In genomic region chr1:48059289-48059688, GRCh38 we compare ENCODE assay signal across 37 cellular contexts.
"Had no signal": no experiment of that assay in that cellular context is flagged by ENCODE, and none has a peak within 500 bp of the region (broad histone marks: within the 10 kb centered on the region; RNA-seq: fewer than 3 reads in every experiment).

No MANE protein-coding gene starts in this region.

- H3K27me3 Mint-ChIP-seq: activated naive CD4-positive, alpha-beta T cell treated with anti-CD3 and anti-CD28 coated beads, Interleukin-2, amount 50 U/mL, for 24 hours had no signal

- H3K4me1 ChIP-seq: adrenal gland had no signal

- H3K4me1 Mint-ChIP-seq: activated naive CD4-positive, alpha-beta T cell treated with anti-CD3 and anti-CD28 coated beads, Interleukin-2, amount 10 ng/mL, durations not matched to agents 7 days and 5 days; activated naive CD4-positive, alpha-beta T cell treated with anti-CD3 and anti-CD28 coated beads, Interleukin-2, amount 50 U/mL, for 24 hours; activated naive CD8-positive, alpha-beta T cell treated with anti-CD3 and anti-CD28 coated beads for 36 hours; activated naive CD8-positive, alpha-beta T cell treated with anti-CD3 and anti-CD28 coated beads, Interleukin-2, amount 10 ng/mL, durations not matched to agents 7 days and 5 days; activated naive CD8-positive, alpha-beta T cell treated with anti-CD3 and anti-CD28 coated beads, Interleukin-2, amount 50 U/mL, for 24 hours; activated T-helper 17 cell treated with anti-CD3 and anti-CD28 coated beads, Interleukin-2, amount 50 U/mL, for 72 hours had no signal

- DNase-seq: activated effector memory CD4-positive, alpha-beta T cell treated with anti-CD3 and anti-CD28 coated beads, Interleukin-2, amount 50 U/mL, for 16 hours; activated effector memory CD4-positive, alpha-beta T cell treated with Interleukin-2 at 50 U/mL for 16 hours; activated gamma-delta T cell; activated gamma-delta T cell treated with Interleukin-2 at 50 U/mL for 16 hours; activated naive CD4-positive, alpha-beta T cell; activated naive CD4-positive, alpha-beta T cell treated with anti-CD3 and anti-CD28 coated beads for 36 hours; activated naive CD4-positive, alpha-beta T cell treated with anti-CD3 and anti-CD28 coated beads, Interleukin-2, amount 10 ng/mL, durations not matched to agents 7 days and 5 days; activated naive CD4-positive, alpha-beta T cell treated with anti-CD3 and anti-CD28 coated beads, Interleukin-2, amount 50 U/mL, for 16 hours; activated naive CD4-positive, alpha-beta T cell treated with Interleukin-2 at 50 U/mL for 16 hours; activated naive CD8-positive, alpha-beta T cell treated with anti-CD3 and anti-CD28 coated beads for 36 hours; activated naive CD8-positive, alpha-beta T cell treated with anti-CD3 and anti-CD28 coated beads, Interleukin-2, amount 10 ng/mL, durations not matched to agents 7 days and 5 days; activated naive CD8-positive, alpha-beta T cell treated with anti-CD3 and anti-CD28 coated beads, Interleukin-2, amount 50 U/mL, for 24 hours; activated T-cell treated with anti-CD3 and anti-CD28 coated beads, Interleukin-2, amount 50 U/mL, for 1 hour; activated T-cell treated with anti-CD3 and anti-CD28 coated beads, Interleukin-2, amount 50 U/mL, for 24 hours; activated T-cell treated with anti-CD3 and anti-CD28 coated beads, Interleukin-2, amount 50 U/mL, for 4 hours; activated T-cell treated with anti-CD3 and anti-CD28 coated beads, Interleukin-2, amount 50 U/mL, for 48 hours; activated T-cell treated with anti-CD3 and anti-CD28 coated beads, Interleukin-2, amount 50 U/mL, for 72 hours; adrenal gland; amniotic stem cell; amygdala; anterior cingulate cortex; body of pancreas; brain microvascular endothelial cell; caudate nucleus; central memory CD4-positive, alpha-beta T cell; cerebellar nuclear complex had no signal

- H3K27ac Mint-ChIP-seq: activated naive CD4-positive, alpha-beta T cell treated with anti-CD3 and anti-CD28 coated beads for 36 hours; activated naive CD4-positive, alpha-beta T cell treated with anti-CD3 and anti-CD28 coated beads, Interleukin-2, amount 10 ng/mL, durations not matched to agents 7 days and 5 days; activated naive CD4-positive, alpha-beta T cell treated with anti-CD3 and anti-CD28 coated beads, Interleukin-2, amount 50 U/mL, for 24 hours; activated naive CD4-positive, alpha-beta T cell treated with anti-CD3 and anti-CD28 coated beads, Interleukin-2, amount 50 U/mL, for 72 hours; activated naive CD8-positive, alpha-beta T cell; activated naive CD8-positive, alpha-beta T cell treated with anti-CD3 and anti-CD28 coated beads for 36 hours; activated naive CD8-positive, alpha-beta T cell treated with anti-CD3 and anti-CD28 coated beads, Interleukin-2, amount 10 ng/mL, durations not matched to agents 7 days and 5 days; activated naive CD8-positive, alpha-beta T cell treated with anti-CD3 and anti-CD28 coated beads, Interleukin-2, amount 50 U/mL, for 24 hours; activated T-cell treated with anti-CD3 and anti-CD28 coated beads, Interleukin-2, amount 50 U/mL, for 24 hours; activated T-cell treated with anti-CD3 and anti-CD28 coated beads, Interleukin-2, amount 50 U/mL, for 72 hours; activated T-helper 1 cell treated with anti-CD3 and anti-CD28 coated beads, Interleukin-12 subunit alpha, Interleukin-12 subunit beta, Interleukin-2, Interleukin-4 antibody, amounts not matched to agents 30 ng/mL and 10 ng/mL and 1 ng/mL, durations not matched to agents 14 hours and 24 hours and 36 hours; activated T-helper 17 cell treated with anti-CD3 and anti-CD28 coated beads, Interleukin-2, amount 50 U/mL, for 72 hours; activated T-helper 2 cell treated with anti-CD3 and anti-CD28 coated beads, Interferon-gamma antibody, Interleukin-2, Interleukin-4, amounts not matched to agents 10 μg/mL and 5 μg/mL and 100 μg/mL, durations not matched to agents 14 hours and 24 hours and 36 hours; brain had no signal

- H3K36me3 Mint-ChIP-seq: activated naive CD4-positive, alpha-beta T cell treated with anti-CD3 and anti-CD28 coated beads, Interleukin-2, amount 10 ng/mL, durations not matched to agents 7 days and 5 days; activated naive CD4-positive, alpha-beta T cell treated with anti-CD3 and anti-CD28 coated beads, Interleukin-2, amount 50 U/mL, for 24 hours; activated naive CD4-positive, alpha-beta T cell treated with anti-CD3 and anti-CD28 coated beads, Interleukin-2, amount 50 U/mL, for 72 hours; activated naive CD8-positive, alpha-beta T cell; activated naive CD8-positive, alpha-beta T cell treated with anti-CD3 and anti-CD28 coated beads for 36 hours; activated naive CD8-positive, alpha-beta T cell treated with anti-CD3 and anti-CD28 coated beads, Interleukin-2, amount 10 ng/mL, durations not matched to agents 7 days and 5 days; brain had no signal

- H3K9me3 ChIP-seq: adrenal gland, ascending aorta, body of pancreas, breast epithelium had no signal

- H3K27ac ChIP-seq: adrenal gland, ascending aorta, body of pancreas, brain microvascular endothelial cell, breast epithelium, cardiac muscle cell had no signal

- H3K4me3 Mint-ChIP-seq: activated naive CD4-positive, alpha-beta T cell treated with anti-CD3 and anti-CD28 coated beads for 36 hours; activated naive CD4-positive, alpha-beta T cell treated with anti-CD3 and anti-CD28 coated beads, Interleukin-2, amount 10 ng/mL, durations not matched to agents 7 days and 5 days; activated naive CD4-positive, alpha-beta T cell treated with anti-CD3 and anti-CD28 coated beads, Interleukin-2, amount 50 U/mL, for 24 hours; activated naive CD8-positive, alpha-beta T cell; activated naive CD8-positive, alpha-beta T cell treated with anti-CD3 and anti-CD28 coated beads for 36 hours; activated naive CD8-positive, alpha-beta T cell treated with anti-CD3 and anti-CD28 coated beads, Interleukin-2, amount 10 ng/mL, durations not matched to agents 7 days and 5 days; activated naive CD8-positive, alpha-beta T cell treated with anti-CD3 and anti-CD28 coated beads, Interleukin-2, amount 50 U/mL, for 24 hours; activated T-cell treated with anti-CD3 and anti-CD28 coated beads, Interleukin-2, amount 50 U/mL, for 24 hours; activated T-cell treated with anti-CD3 and anti-CD28 coated beads, Interleukin-2, amount 50 U/mL, for 4 hours; activated T-cell treated with anti-CD3 and anti-CD28 coated beads, Interleukin-2, amount 50 U/mL, for 72 hours; activated T-helper 1 cell treated with anti-CD3 and anti-CD28 coated beads, Interleukin-12 subunit alpha, Interleukin-12 subunit beta, Interleukin-2, Interleukin-4 antibody, amounts not matched to agents 30 ng/mL and 10 ng/mL and 1 ng/mL, durations not matched to agents 14 hours and 24 hours and 36 hours; activated T-helper 17 cell treated with anti-CD3 and anti-CD28 coated beads, Interleukin-2, amount 50 U/mL, for 72 hours; brain; central memory CD8-positive, alpha-beta T cell had no signal

- H3K27me3 ChIP-seq: adrenal gland, ascending aorta, body of pancreas, brain microvascular endothelial cell, breast epithelium had no signal

- H3K36me3 ChIP-seq: adrenal gland, ascending aorta, brain microvascular endothelial cell, breast epithelium, cardiac muscle cell had no signal

- ATAC-seq: activated naive CD4-positive, alpha-beta T cell treated with anti-CD3 and anti-CD28 coated beads, Interleukin-2, amount 50 U/mL, for 72 hours; activated naive CD8-positive, alpha-beta T cell treated with anti-CD3 and anti-CD28 coated beads, Interleukin-2, amount 50 U/mL, for 24 hours; activated T-cell treated with anti-CD3 and anti-CD28 coated beads, Interleukin-2, amount 50 U/mL, for 4 hours; activated T-cell treated with anti-CD3 and anti-CD28 coated beads, Interleukin-2, amount 50 U/mL, for 72 hours; activated T-helper 17 cell treated with anti-CD3 and anti-CD28 coated beads, Interleukin-2, amount 50 U/mL, for 72 hours; body of pancreas had no signal

- H3K4me3 ChIP-seq: adrenal gland, ascending aorta, body of pancreas, breast epithelium, cardiac muscle cell had no signal

- H3K9me3 Mint-ChIP-seq: activated naive CD4-positive, alpha-beta T cell treated with anti-CD3 and anti-CD28 coated beads for 36 hours; activated naive CD4-positive, alpha-beta T cell treated with anti-CD3 and anti-CD28 coated beads, Interleukin-2, amount 10 ng/mL, durations not matched to agents 7 days and 5 days; activated naive CD4-positive, alpha-beta T cell treated with anti-CD3 and anti-CD28 coated beads, Interleukin-2, amount 50 U/mL, for 24 hours; activated naive CD4-positive, alpha-beta T cell treated with anti-CD3 and anti-CD28 coated beads, Interleukin-2, amount 50 U/mL, for 72 hours; activated naive CD8-positive, alpha-beta T cell treated with anti-CD3 and anti-CD28 coated beads for 36 hours; activated naive CD8-positive, alpha-beta T cell treated with anti-CD3 and anti-CD28 coated beads, Interleukin-2, amount 10 ng/mL, durations not matched to agents 7 days and 5 days; activated naive CD8-positive, alpha-beta T cell treated with anti-CD3 and anti-CD28 coated beads, Interleukin-2, amount 50 U/mL, for 24 hours; activated T-cell treated with anti-CD3 and anti-CD28 coated beads, Interleukin-2, amount 50 U/mL, for 24 hours; activated T-cell treated with anti-CD3 and anti-CD28 coated beads, Interleukin-2, amount 50 U/mL, for 4 hours; activated T-cell treated with anti-CD3 and anti-CD28 coated beads, Interleukin-2, amount 50 U/mL, for 72 hours; activated T-helper 1 cell treated with anti-CD3 and anti-CD28 coated beads, Interleukin-12 subunit alpha, Interleukin-12 subunit beta, Interleukin-2, Interleukin-4 antibody, amounts not matched to agents 30 ng/mL and 10 ng/mL and 1 ng/mL, durations not matched to agents 14 hours and 24 hours and 36 hours; activated T-helper 17 cell treated with anti-CD3 and anti-CD28 coated beads, Interleukin-2, amount 50 U/mL, for 72 hours; activated T-helper 2 cell treated with anti-CD3 and anti-CD28 coated beads, Interferon-gamma antibody, Interleukin-2, Interleukin-4, amounts not matched to agents 10 μg/mL and 5 μg/mL and 100 μg/mL, durations not matched to agents 14 hours and 24 hours and 36 hours; central memory CD8-positive, alpha-beta T cell had no signal
